Comparison of ENCODE assay signal across 1 cellular context in the genomic region with DNA sequence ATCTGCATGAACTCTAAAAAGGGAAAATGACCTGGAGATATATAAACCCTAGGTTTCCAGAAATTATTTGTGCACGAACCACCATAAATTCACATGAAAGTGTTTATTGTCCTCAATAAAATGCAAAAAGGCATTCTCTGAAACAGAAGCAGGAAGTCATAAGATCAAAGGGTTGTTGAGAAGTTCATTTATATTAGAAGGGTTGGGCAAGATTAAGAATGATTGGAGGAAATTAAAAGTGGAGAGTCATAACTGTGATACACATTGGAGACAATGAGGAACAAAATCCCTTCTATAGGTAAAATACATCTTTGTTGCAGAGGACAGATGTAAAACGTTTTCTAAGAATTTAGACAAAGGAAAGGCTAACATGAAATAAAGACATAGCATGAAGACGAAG.
TF ChIP-seq lines count a peak whose summit lies in the region.

No MANE protein-coding gene starts in this region.

TF ChIP-seq in GM23338, 12 proteins besides CTCF, POLR2A, EP300 and RAD21 (continued from another document):
- TF ChIP-seq, protein P1, sequence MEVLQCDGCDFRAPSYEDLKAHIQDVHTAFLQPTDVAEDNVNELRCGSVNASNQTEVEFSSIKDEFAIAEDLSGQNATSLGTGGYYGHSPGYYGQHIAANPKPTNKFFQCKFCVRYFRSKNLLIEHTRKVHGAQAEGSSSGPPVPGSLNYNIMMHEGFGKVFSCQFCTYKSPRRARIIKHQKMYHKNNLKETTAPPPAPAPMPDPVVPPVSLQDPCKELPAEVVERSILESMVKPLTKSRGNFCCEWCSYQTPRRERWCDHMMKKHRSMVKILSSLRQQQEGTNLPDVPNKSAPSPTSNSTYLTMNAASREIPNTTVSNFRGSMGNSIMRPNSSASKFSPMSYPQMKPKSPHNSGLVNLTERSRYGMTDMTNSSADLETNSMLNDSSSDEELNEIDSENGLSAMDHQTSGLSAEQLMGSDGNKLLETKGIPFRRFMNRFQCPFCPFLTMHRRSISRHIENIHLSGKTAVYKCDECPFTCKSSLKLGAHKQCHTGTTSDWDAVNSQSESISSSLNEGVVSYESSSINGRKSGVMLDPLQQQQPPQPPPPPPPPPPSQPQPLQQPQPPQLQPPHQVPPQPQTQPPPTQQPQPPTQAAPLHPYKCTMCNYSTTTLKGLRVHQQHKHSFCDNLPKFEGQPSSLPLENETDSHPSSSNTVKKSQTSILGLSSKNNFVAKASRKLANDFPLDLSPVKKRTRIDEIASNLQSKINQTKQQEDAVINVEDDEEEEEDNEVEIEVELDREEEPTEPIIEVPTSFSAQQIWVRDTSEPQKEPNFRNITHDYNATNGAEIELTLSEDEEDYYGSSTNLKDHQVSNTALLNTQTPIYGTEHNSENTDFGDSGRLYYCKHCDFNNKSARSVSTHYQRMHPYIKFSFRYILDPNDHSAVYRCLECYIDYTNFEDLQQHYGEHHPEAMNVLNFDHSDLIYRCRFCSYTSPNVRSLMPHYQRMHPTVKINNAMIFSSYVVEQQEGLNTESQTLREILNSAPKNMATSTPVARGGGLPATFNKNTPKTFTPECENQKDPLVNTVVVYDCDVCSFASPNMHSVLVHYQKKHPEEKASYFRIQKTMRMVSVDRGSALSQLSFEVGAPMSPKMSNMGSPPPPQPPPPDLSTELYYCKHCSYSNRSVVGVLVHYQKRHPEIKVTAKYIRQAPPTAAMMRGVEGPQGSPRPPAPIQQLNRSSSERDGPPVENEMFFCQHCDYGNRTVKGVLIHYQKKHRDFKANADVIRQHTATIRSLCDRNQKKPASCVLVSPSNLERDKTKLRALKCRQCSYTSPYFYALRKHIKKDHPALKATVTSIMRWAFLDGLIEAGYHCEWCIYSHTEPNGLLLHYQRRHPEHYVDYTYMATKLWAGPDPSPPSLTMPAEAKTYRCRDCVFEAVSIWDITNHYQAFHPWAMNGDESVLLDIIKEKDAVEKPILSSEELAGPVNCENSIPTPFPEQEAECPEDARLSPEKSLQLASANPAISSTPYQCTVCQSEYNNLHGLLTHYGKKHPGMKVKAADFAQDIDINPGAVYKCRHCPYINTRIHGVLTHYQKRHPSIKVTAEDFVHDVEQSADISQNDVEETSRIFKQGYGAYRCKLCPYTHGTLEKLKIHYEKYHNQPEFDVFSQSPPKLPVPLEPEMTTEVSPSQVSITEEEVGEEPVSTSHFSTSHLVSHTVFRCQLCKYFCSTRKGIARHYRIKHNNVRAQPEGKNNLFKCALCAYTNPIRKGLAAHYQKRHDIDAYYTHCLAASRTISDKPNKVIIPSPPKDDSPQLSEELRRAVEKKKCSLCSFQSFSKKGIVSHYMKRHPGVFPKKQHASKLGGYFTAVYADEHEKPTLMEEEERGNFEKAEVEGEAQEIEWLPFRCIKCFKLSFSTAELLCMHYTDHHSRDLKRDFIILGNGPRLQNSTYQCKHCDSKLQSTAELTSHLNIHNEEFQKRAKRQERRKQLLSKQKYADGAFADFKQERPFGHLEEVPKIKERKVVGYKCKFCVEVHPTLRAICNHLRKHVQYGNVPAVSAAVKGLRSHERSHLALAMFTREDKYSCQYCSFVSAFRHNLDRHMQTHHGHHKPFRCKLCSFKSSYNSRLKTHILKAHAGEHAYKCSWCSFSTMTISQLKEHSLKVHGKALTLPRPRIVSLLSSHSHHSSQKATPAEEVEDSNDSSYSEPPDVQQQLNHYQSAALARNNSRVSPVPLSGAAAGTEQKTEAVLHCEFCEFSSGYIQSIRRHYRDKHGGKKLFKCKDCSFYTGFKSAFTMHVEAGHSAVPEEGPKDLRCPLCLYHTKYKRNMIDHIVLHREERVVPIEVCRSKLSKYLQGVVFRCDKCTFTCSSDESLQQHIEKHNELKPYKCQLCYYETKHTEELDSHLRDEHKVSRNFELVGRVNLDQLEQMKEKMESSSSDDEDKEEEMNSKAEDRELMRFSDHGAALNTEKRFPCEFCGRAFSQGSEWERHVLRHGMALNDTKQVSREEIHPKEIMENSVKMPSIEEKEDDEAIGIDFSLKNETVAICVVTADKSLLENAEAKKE (CRISPR knock-in tag; IDR thresholded peaks at IDR 0.05) = no peak
- no peak for TF ChIP-seq JUNB (IDR thresholded peaks at IDR 0.05; ENCODE audit: unreplicated experiment)
- TF ChIP-seq, protein P2, sequence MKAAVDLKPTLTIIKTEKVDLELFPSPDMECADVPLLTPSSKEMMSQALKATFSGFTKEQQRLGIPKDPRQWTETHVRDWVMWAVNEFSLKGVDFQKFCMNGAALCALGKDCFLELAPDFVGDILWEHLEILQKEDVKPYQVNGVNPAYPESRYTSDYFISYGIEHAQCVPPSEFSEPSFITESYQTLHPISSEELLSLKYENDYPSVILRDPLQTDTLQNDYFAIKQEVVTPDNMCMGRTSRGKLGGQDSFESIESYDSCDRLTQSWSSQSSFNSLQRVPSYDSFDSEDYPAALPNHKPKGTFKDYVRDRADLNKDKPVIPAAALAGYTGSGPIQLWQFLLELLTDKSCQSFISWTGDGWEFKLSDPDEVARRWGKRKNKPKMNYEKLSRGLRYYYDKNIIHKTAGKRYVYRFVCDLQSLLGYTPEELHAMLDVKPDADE (IDR thresholded peaks at IDR 0.05) = no peak
